27 cellular contexts compared by ENCODE assay signal in the genomic region with DNA sequence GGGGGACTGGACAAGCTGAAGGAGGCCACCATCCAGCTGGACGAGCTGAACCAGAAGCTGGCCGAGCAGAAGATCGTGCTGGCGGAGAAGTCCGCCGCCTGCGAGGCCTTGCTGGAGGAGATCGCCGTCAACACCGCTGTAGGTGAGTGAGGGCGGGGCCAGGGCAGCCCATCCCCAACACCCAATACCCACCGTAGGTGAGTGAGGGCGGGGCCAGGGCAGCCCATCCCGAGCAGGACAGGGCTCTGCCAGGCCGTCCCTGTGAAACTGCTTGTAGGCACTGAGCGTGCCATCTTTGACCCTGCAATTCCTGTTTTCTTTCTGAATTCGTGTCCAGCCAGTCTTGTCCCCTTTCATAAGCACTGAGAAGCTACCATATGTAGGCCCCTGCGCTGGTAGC.
"Had no signal": no experiment of that assay in that cellular context is flagged by ENCODE, and none has a peak within 500 bp of the region (broad histone marks: within the 10 kb centered on the region; RNA-seq: fewer than 3 reads in every experiment).

No MANE protein-coding gene starts in this region.

- H3K4me3 ChIP-seq: left lung, lung, mucosa of descending colon, right atrium auricular region, spleen, suprapubic skin, thoracic aorta, tibial artery, upper lobe of right lung had no signal

- H3K27ac ChIP-seq: left lung, neutrophil, parathyroid adenoma, right atrium auricular region, spleen, suprapubic skin, thoracic aorta, tibial artery, upper lobe of right lung had no signal

- ATAC-seq: left colon; left lung; mucosa of descending colon; naive thymus-derived CD4-positive, alpha-beta T cell; natural killer cell treated with Interleukin-12 subunit alpha and Interleukin-12 subunit beta and Interleukin-15 and Interleukin-18, amount 100 ng/mL, for 72 hours; sciatic nerve; stimulated activated effector memory CD8-positive, alpha-beta T cell treated with anti-CD3 and anti-CD28 coated beads, Interleukin-12 subunit alpha, Interleukin-12 subunit beta, amount 100 ng/mL, for 72 hours; upper lobe of right lung had no signal

- FAIRE-seq: islet of Langerhans, kidney, small intestine, urothelium cell line had no signal

- DNase-seq: hippocampal formation; immature natural killer cell; kidney; left colon; left lung; midbrain; mucosa of descending colon; naive thymus-derived CD4-positive, alpha-beta T cell; occipital lobe; small intestine; spleen; stimulated activated CD4-positive, alpha-beta T cell treated with anti-CD3 and anti-CD28 coated beads, Interleukin-4, amount 100 ng/mL, for 24 hours; stimulated activated naive CD4-positive, alpha-beta T cell; tibial artery; trophoblast cell; upper lobe of right lung had no signal

- H3K36me3 ChIP-seq: left lung, neutrophil, right atrium auricular region, spleen, suprapubic skin, thoracic aorta, tibial artery, upper lobe of right lung had no signal

- H3K9me3 ChIP-seq: left lung, mucosa of descending colon, neutrophil, right atrium auricular region, spleen, suprapubic skin, thoracic aorta, tibial artery, upper lobe of right lung had no signal

- H3K27me3 ChIP-seq: neutrophil, right atrium auricular region, upper lobe of right lung had no signal

- H3K9ac ChIP-seq: parathyroid adenoma had no signal

- H2AFZ ChIP-seq: parathyroid adenoma had no signal

- H3K4me1 ChIP-seq: left lung, parathyroid adenoma, right atrium auricular region, suprapubic skin, tibial artery, upper lobe of right lung had no signal
